In genomic region chr1:157407917-157408525, GRCh38 we compare ENCODE assay signal across 19 cellular contexts.
"Had no signal": no experiment of that assay in that cellular context is flagged by ENCODE, and none has a peak within 500 bp of the region (broad histone marks: within the 10 kb centered on the region; RNA-seq: fewer than 3 reads in every experiment).

No MANE protein-coding gene starts in this region.

- H3K27me3 ChIP-seq: left lung, neural progenitor cell, testis, upper lobe of left lung had no signal

- H3K36me3 Mint-ChIP-seq: neural progenitor cell had no signal

- H3K4me1 Mint-ChIP-seq: central memory CD8-positive, alpha-beta T cell; neural progenitor cell had no signal

- H3K27ac ChIP-seq: coronary artery, left lung, neural progenitor cell, prostate gland, stomach, testis, upper lobe of left lung, VCaP had no signal

- ATAC-seq: activated T-cell treated with anti-CD3 and anti-CD28 coated beads, Interleukin-2, amount 50 U/mL, for 72 hours; left lung; right cardiac atrium had no signal

- H3K9me3 Mint-ChIP-seq: activated T-cell treated with anti-CD3 and anti-CD28 coated beads, Interleukin-2, amount 50 U/mL, for 72 hours; central memory CD8-positive, alpha-beta T cell; neural progenitor cell had no signal

- H3K4me1 ChIP-seq: neural progenitor cell, prostate gland, testis had no signal

- DNase-seq: activated CD4-positive, CD25-positive, alpha-beta regulatory T cell treated with anti-CD3 and anti-CD28 coated beads, Interleukin-2, amount 50 U/mL, for 72 hours; activated effector memory CD4-positive, alpha-beta T cell treated with anti-CD3 and anti-CD28 coated beads, Interleukin-2, amount 50 U/mL, for 16 hours; activated naive CD4-positive, alpha-beta T cell treated with anti-CD3 and anti-CD28 coated beads, Interleukin-2, amount 50 U/mL, for 16 hours; activated T-cell treated with anti-CD3 and anti-CD28 coated beads, Interleukin-2, amount 50 U/mL, for 72 hours; aorta; hypothalamus; kidney; left lung; mammary epithelial cell; midbrain; right cardiac atrium; stomach; testis; upper lobe of left lung had no signal

- H3K36me3 ChIP-seq: left lung, neural progenitor cell, prostate gland, stomach, upper lobe of left lung had no signal

- H3K9me3 ChIP-seq: left lung, prostate gland, stomach, testis, upper lobe of left lung had no signal

- H3K4me3 Mint-ChIP-seq: activated T-cell treated with anti-CD3 and anti-CD28 coated beads, Interleukin-2, amount 50 U/mL, for 72 hours; central memory CD8-positive, alpha-beta T cell; neural progenitor cell had no signal

- H3K27ac Mint-ChIP-seq: activated T-cell treated with anti-CD3 and anti-CD28 coated beads, Interleukin-2, amount 50 U/mL, for 72 hours; neural progenitor cell had no signal

- H3K4me3 ChIP-seq: coronary artery, left lung, neural progenitor cell, prostate gland, stomach, testis, upper lobe of left lung had no signal
